In genomic region chr12:2333516-2333915, GRCh38 we compare ENCODE assay signal across 23 cellular contexts.
DNase-seq lines count a peak whose midpoint lies in the region; ATAC-seq and TF ChIP-seq lines count a peak whose summit lies in the region.
"Had no signal": no experiment of that assay in that cellular context is flagged by ENCODE, and none has a peak within 500 bp of the region (broad histone marks: within the 10 kb centered on the region; RNA-seq: fewer than 3 reads in every experiment).

No MANE protein-coding gene starts in this region.

- H2AK5ac ChIP-seq in neuronal stem cell (ENCODE audit: low read depth, low read length) = no peak overlapping the region

- no peaks in the 10 kb centered on the region for H3K79me1 ChIP-seq in neuronal stem cell (ENCODE audit: low read depth, low read length)

- H3K4me3 ChIP-seq in heart left ventricle = no peak overlapping the region
- no peak overlapping the region for H3K4me3 ChIP-seq in neuronal stem cell (ENCODE audit: low read length in 2 of 2)
- H3K4me3 ChIP-seq in vagina = no peak overlapping the region
- H3K4me3 ChIP-seq: HAP-1, psoas muscle had no signal

- H2BK15ac ChIP-seq in neuronal stem cell (ENCODE audit: low read length) = no peak overlapping the region

- 62 to 82% (median 74%) methylated on average over 5 of the region's 5 CpGs for WGBS in heart left ventricle, 4 donors
- WGBS in neuronal stem cell (ENCODE audit: extremely low coverage in 2 of 2, insufficient read length in 2 of 2, insufficient replicate concordance in 1 of 2), 2 donors = no CpG with 5 or more reads among the region's 5 CpGs

- ATAC-seq in heart left ventricle = no peak
- ATAC-seq in HG02678 (IDR thresholded peaks at IDR 0.05; ENCODE audit: unreplicated experiment) = no peak
- ATAC-seq: left lobe of liver, psoas muscle, SK-N-SH treated with all-trans-retinoic acid at 6 μM for 48 hours had no signal

- H3K4me1 ChIP-seq in heart left ventricle (peaks cover 5 to 91% (median 61%) of the 10 kb centered on the region in 12 donors), neuronal stem cell (ENCODE audit: control insufficient read depth in 2 of 2, insufficient read depth in 1 of 2, low read depth in 1 of 2, low read length in 2 of 2) (peaks cover 0 to 21% of the 10 kb centered on the region in 2 donors), vagina (peaks cover 32% of the 10 kb centered on the region)
- H3K4me1 ChIP-seq: HAP-1 had no signal

- H4K91ac ChIP-seq in neuronal stem cell (ENCODE audit: low read depth, low read length, poor library complexity) = no peak overlapping the region

- H3K27me3 ChIP-seq in heart left ventricle (no peaks in the 10 kb centered on the region), neuronal stem cell (ENCODE audit: control insufficient read depth in 3 of 3, insufficient read depth in 3 of 3, low read depth in 1 of 3, low read length in 3 of 3) (peaks cover 0 to 5% (median 0%) of the 10 kb centered on the region in 3 experiments), vagina (no peaks in the 10 kb centered on the region)

- POLR2A ChIA-PET in HEK293T (lab: Yijun Ruan, JAX) = no interaction called here

- H3K4ac ChIP-seq in neuronal stem cell (ENCODE audit: low read length) = no peak overlapping the region

- CTCF ChIA-PET in HEK293T (lab: Yijun Ruan, JAX) = no interaction called here

- H3K14ac ChIP-seq in neuronal stem cell (ENCODE audit: low read length) = no peak overlapping the region

- H3K27ac ChIP-seq in heart left ventricle = peak overlapping the region in 8 of 12 donors; percentile 6 to 91 (median 82)
- no peak overlapping the region for H3K27ac ChIP-seq in neuronal stem cell (replicated peaks; ENCODE audit: low read length)
- H3K27ac ChIP-seq in vagina = peak overlapping the region; percentile 33
- H3K27ac ChIP-seq: 22Rv1, epithelial cell of prostate, psoas muscle, RWPE1 had no signal

- H2BK5ac ChIP-seq in neuronal stem cell (ENCODE audit: low read length) = no peak overlapping the region

- H2AFZ ChIP-seq in neuronal stem cell (ENCODE audit: low read length) = no peak overlapping the region

- H3K18ac ChIP-seq in neuronal stem cell (ENCODE audit: low read length) = peak overlapping the region; percentile 56

- no peak overlapping the region for H2BK120ac ChIP-seq in neuronal stem cell (ENCODE audit: low read depth, low read length)

- TF ChIP-seq POLR2A in heart left ventricle (IDR thresholded peaks at IDR 0.05) (no peak), vagina (IDR thresholded peaks at IDR 0.05) (no peak)

- H3K36me3 ChIP-seq in heart left ventricle = no peaks in the 10 kb centered on the region
- no peaks in the 10 kb centered on the region for H3K36me3 ChIP-seq in neuronal stem cell (replicated peaks in 1 of 2; ENCODE audit: control insufficient read depth in 2 of 2, insufficient read depth in 2 of 2, low read length in 2 of 2)
- no peaks in the 10 kb centered on the region for H3K36me3 ChIP-seq in vagina
- H3K36me3 ChIP-seq: HAP-1 had no signal

- intact Hi-C loops in heart left ventricle (cut with DNase I) (loop anchor here in 1 of 10 donors (1.0 kb wide), 1 partner anchor 19 kb away; no protein-coding TSS in a partner anchor), cardiac septum (cut with DNase I) (no loop called here), vagina (cut with DNase I) (no loop called here)

- H3K23ac ChIP-seq in neuronal stem cell (ENCODE audit: low read depth, low read length, poor library complexity) = no peak overlapping the region

- DNase-seq in heart left ventricle (no peak), cardiac septum (ENCODE audit: low spot score) (no peak), foreskin melanocyte (peak; percentile 38), neuronal stem cell (ENCODE audit: low spot score) (no peak), vagina (ENCODE audit: extremely low spot score in 2 of 2) (no peak), HEK293T (ENCODE audit: extremely low spot score) (no peak), ureter (ENCODE audit: low spot score) (no peak)
- DNase-seq: CD4-positive, alpha-beta T cell; DMS 273 treated with DMSO at 0.1 percent for 48 hours; Karpas-422; NCI-H187; NCI-H2171 treated with DMSO at 0.1 percent for 48 hours; NCI-H526; psoas muscle; small intestine; stimulated activated CD4-positive, alpha-beta T cell treated with anti-CD3 and anti-CD28 coated beads, Interleukin-2, amount 100 ng/mL, for 24 hours had no signal

- no peaks in the 10 kb centered on the region for H3K9me3 ChIP-seq in heart left ventricle
- H3K9me3 ChIP-seq in neuronal stem cell (replicated peaks in 1 of 2; ENCODE audit: control insufficient read depth in 2 of 2, insufficient read depth in 1 of 2, low read depth in 1 of 2, low read length in 2 of 2) = no peaks in the 10 kb centered on the region
- H3K9me3 ChIP-seq in vagina = no peaks in the 10 kb centered on the region
- H3K9me3 ChIP-seq: HAP-1, psoas muscle had no signal

- H3K4me2 ChIP-seq in neuronal stem cell (ENCODE audit: insufficient read depth, low read length, poor library complexity, severe bottlenecking) = no peak overlapping the region

- TF ChIP-seq CTCF in heart left ventricle (IDR thresholded peaks at IDR 0.05) = no peak
- no peak for TF ChIP-seq CTCF in vagina (IDR thresholded peaks at IDR 0.05)

- no peak overlapping the region for H4K8ac ChIP-seq in neuronal stem cell (ENCODE audit: low read depth, low read length)

- H2BK12ac ChIP-seq in neuronal stem cell (ENCODE audit: low read length) = no peak overlapping the region

- H3K9ac ChIP-seq in neuronal stem cell (ENCODE audit: low read depth, low read length, poor library complexity) = no peak overlapping the region

TF ChIP-seq in HEK293T, 16 proteins besides CTCF, POLR2A, EP300 and RAD21:
- no peak for TF ChIP-seq PKNOX1 (IDR thresholded peaks at IDR 0.05)
